Comparison of ENCODE assay signal across 21 cellular contexts in genomic region chr11:123546515-123546914, GRCh38.
DNase-seq lines count a peak whose midpoint lies in the region; ATAC-seq and TF ChIP-seq lines count a peak whose summit lies in the region.
"Had no signal": no experiment of that assay in that cellular context is flagged by ENCODE, and none has a peak within 500 bp of the region (broad histone marks: within the 10 kb centered on the region; RNA-seq: fewer than 3 reads in every experiment).

No MANE protein-coding gene starts in this region.

- in situ Hi-C loops in G401 (cut with HindIII; ENCODE audit: low sequenced_read_pairs) = no loop called here

- no peak overlapping the region for H3K27ac ChIP-seq in upper lobe of right lung
- H3K27ac ChIP-seq: ascending aorta, gastrocnemius medialis, HL-60, suprapubic skin had no signal

- DNase-seq in EH (ENCODE audit: low read depth) (peak; percentile 88), M059J (ENCODE audit: low read depth) (peak; percentile 77), astrocyte of the hippocampus (ENCODE audit: low read depth, low spot score) (peak; percentile 30), non-pigmented ciliary epithelial cell (ENCODE audit: low read depth) (peak; percentile 30), G401 (ENCODE audit: low spot score) (no peak), upper lobe of right lung (no peak)
- DNase-seq: activated CD4-positive, alpha-beta T cell treated with anti-CD3 and anti-CD28 coated beads, Interleukin-2, amount 10 ng/mL, durations not matched to agents 24 days and 14 days; activated CD8-positive, alpha-beta memory T cell treated with anti-CD3 and anti-CD28 coated beads, Interleukin-2, amount 50 U/mL, for 48 hours; activated naive CD4-positive, alpha-beta T cell; gastrocnemius medialis; GOT3; KBM-7; left cardiac atrium; NCI-H1105; NCI-H526; stimulated activated CD4-positive, alpha-beta T cell treated with anti-CD3 and anti-CD28 coated beads, Interleukin-12 subunit alpha, Interleukin-12 subunit beta, amount 100 ng/mL, for 4 hours had no signal

- intact Hi-C loops in upper lobe of right lung (cut with DNase I) = no loop called here

- no peaks in the 10 kb centered on the region for H3K27me3 ChIP-seq in upper lobe of right lung
- H3K27me3 ChIP-seq: ascending aorta, gastrocnemius medialis, suprapubic skin had no signal

- ATAC-seq in GM18867 (IDR thresholded peaks at IDR 0.05; ENCODE audit: unreplicated experiment) (no peak), HG02840 (IDR thresholded peaks at IDR 0.05; ENCODE audit: low FRiP score, unreplicated experiment) (no peak), upper lobe of right lung (no peak)
- ATAC-seq: gastrocnemius medialis had no signal

- TF ChIP-seq CTCF in upper lobe of right lung (IDR thresholded peaks at IDR 0.05) = no peak

- H3K36me3 ChIP-seq in upper lobe of right lung = no peaks in the 10 kb centered on the region
- H3K36me3 ChIP-seq: ascending aorta, gastrocnemius medialis, suprapubic skin had no signal

- H3K9me3 ChIP-seq in upper lobe of right lung = no peaks in the 10 kb centered on the region
- H3K9me3 ChIP-seq: ascending aorta, gastrocnemius medialis, suprapubic skin had no signal

- no peaks in the 10 kb centered on the region for H3K4me1 ChIP-seq in upper lobe of right lung
- H3K4me1 ChIP-seq: ascending aorta, gastrocnemius medialis had no signal

- H3K4me3 ChIP-seq in upper lobe of right lung = no peak overlapping the region
- H3K4me3 ChIP-seq: ascending aorta, gastrocnemius medialis, suprapubic skin had no signal

Comparison
In these comparisons a context has a peak if more than half of its experiments do, and no peak if none do; other contexts are left out.
1. DNase-seq: peak in EH (single experiment), M059J (single experiment), astrocyte of the hippocampus (single experiment) and non-pigmented ciliary epithelial cell (single experiment); none in G401 (single experiment) and upper lobe of right lung (single experiment).